In the genomic region with DNA sequence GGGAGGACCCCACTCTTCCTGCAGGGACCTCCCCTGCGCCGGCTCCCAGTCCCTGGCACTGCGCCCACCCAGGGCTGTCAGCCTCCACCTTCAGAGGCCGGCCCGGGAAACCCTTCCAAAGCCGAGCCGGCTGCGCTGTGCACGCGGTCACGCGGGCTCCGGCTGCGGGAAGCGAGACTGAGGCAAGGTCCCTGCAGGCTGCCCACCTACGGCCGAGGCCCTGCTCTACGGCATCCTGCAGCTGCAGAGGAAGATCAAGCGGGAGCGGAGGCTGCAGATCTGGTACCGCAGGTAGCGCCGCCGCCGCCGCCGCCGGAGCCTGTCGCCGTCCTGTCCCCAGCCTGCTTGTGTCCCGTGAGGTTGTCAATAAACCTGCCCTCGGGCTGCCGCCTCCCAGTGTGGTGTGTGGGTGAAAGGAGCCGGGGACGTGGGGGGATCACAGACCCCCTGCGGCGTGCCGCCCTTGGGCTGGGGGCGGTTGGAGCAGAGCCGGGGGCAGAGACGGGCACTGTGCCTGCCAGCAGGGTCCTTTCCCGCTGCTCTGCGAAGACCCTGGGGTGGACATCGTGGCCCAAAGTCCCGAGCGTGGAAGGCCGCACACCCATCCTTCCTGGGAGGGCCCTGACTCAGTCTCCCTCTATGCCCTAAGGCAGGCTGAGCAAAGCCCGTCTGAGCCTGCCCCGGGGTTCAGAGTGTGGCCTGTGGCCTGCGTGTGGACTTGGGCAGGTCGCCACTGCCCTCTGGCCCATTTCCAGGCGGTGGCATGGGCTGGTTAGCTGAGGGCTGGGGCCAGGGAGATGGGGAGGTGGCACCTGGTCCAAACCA, we compare ENCODE assay signal across 1 cellular context.
TF ChIP-seq lines count a peak whose summit lies in the region.

No MANE protein-coding gene starts in this region.

TF ChIP-seq in H1, 55 proteins besides CTCF, POLR2A, EP300 and RAD21:
- TF ChIP-seq BCL11A (IDR thresholded peaks at IDR 0.05; ENCODE audit: low read depth in 2 of 2, low read length in 2 of 2), result no peak
- no peak for TF ChIP-seq HDAC6 (IDR thresholded peaks at IDR 0.05; ENCODE audit: low read depth, low read length)
- TF ChIP-seq TBP (IDR thresholded peaks at IDR 0.05; ENCODE audit: low read depth, low read length), result no peak
- no peak for TF ChIP-seq RNF2 (IDR thresholded peaks at IDR 0.05; ENCODE audit: borderline replicate concordance, low read depth, low read length, missing control alignments, poor library complexity, severe bottlenecking)
- no peak for TF ChIP-seq RFX5 (IDR thresholded peaks at IDR 0.05; ENCODE audit: borderline replicate concordance, low read depth, low read length)
- no peak for TF ChIP-seq NANOG (IDR thresholded peaks at IDR 0.05; ENCODE audit: insufficient read depth, low read depth, low read length, poor library complexity, severe bottlenecking)
- TF ChIP-seq, protein P1, sequence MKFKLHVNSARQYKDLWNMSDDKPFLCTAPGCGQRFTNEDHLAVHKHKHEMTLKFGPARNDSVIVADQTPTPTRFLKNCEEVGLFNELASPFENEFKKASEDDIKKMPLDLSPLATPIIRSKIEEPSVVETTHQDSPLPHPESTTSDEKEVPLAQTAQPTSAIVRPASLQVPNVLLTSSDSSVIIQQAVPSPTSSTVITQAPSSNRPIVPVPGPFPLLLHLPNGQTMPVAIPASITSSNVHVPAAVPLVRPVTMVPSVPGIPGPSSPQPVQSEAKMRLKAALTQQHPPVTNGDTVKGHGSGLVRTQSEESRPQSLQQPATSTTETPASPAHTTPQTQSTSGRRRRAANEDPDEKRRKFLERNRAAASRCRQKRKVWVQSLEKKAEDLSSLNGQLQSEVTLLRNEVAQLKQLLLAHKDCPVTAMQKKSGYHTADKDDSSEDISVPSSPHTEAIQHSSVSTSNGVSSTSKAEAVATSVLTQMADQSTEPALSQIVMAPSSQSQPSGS (IDR thresholded peaks at IDR 0.05; ENCODE audit: low read length), result no peak
- TF ChIP-seq CHD1 (IDR thresholded peaks at IDR 0.05; ENCODE audit: low read depth, low read length), result no peak
- TF ChIP-seq RXRA (IDR thresholded peaks at IDR 0.05; ENCODE audit: insufficient read depth, low read depth, low read length), result no peak
- TF ChIP-seq BRCA1 (IDR thresholded peaks at IDR 0.05; ENCODE audit: low read depth, low read length), result no peak
- TF ChIP-seq KDM4A (IDR thresholded peaks at IDR 0.05; ENCODE audit: low read depth, low read length, severe bottlenecking), result no peak
- no peak for TF ChIP-seq SRF (IDR thresholded peaks at IDR 0.05; ENCODE audit: low read depth, low read length)
- no peak for TF ChIP-seq SIX5 (IDR thresholded peaks at IDR 0.05; ENCODE audit: low read depth, low read length)
- no peak for TF ChIP-seq EGR1 (IDR thresholded peaks at IDR 0.05; ENCODE audit: borderline replicate concordance, low read depth, low read length)
- no peak for TF ChIP-seq TEAD4 (IDR thresholded peaks at IDR 0.05; ENCODE audit: low read depth, low read length)
- TF ChIP-seq PHF8 (conservative IDR thresholded peaks at IDR 0.05; ENCODE audit: low read depth, low read length), result no peak
